Comparison of ENCODE assay signal across 15 cellular contexts in the genomic region with DNA sequence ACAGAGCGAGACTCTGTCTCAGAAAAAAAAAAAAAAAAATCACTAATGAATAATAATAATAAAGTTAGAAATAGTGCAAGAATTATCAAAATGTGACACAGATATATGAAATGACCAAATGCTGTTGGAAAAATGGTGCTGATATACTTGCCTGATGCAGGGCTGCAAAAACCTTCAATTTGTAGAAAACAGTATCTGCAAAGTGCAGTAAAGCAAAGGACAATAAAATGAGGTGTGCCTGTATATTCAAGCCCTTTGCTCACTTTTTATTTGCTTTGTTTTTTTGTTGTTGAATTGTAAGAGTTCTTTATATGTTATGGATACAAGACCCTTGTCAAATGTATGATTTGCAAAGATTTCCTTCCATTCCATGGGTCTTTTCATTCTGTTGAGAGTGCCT. TPM values are rescaled to one million over a fixed set of nuclear protein-coding genes. Genes with fewer than 3 reads are reported as not detected.
DNase-seq lines count a peak whose midpoint lies in the region; ATAC-seq and TF ChIP-seq lines count a peak whose summit lies in the region.
"Had no signal": no experiment of that assay in that cellular context is flagged by ENCODE, and none has a peak within 500 bp of the region (broad histone marks: within the 10 kb centered on the region; RNA-seq: fewer than 3 reads in every experiment).

No MANE protein-coding gene starts in this region.

- ATAC-seq in naive B cell (ENCODE audit: low read depth in 2 of 2), result peak; percentile 64 to 68
- no peak for ATAC-seq in GM18909 (IDR thresholded peaks at IDR 0.05; ENCODE audit: poor library complexity, unreplicated experiment)
- ATAC-seq: K562 had no signal

- no peak for TF ChIP-seq CTCF in SU-DHL-6 (IDR thresholded peaks at IDR 0.05; ENCODE audit: insufficient read depth, low read length, poor library complexity, severe bottlenecking)

- H3K27ac ChIP-seq in BLaER1 (no peak overlapping the region), SU-DHL-6 (ENCODE audit: low read depth, low read length) (peak overlapping the region; percentile 79)

- H2AFZ ChIP-seq in SU-DHL-6 (ENCODE audit: low read depth, low read length, severe bottlenecking), result no peak overlapping the region

- peaks cover 46 to 55% (median 47%) of the 10 kb centered on the region in 3 donors for H3K4me1 Mint-ChIP-seq in IgD-negative memory B cell
- peaks cover 50 to 86% (median 64%) of the 10 kb centered on the region in 3 donors for H3K4me1 Mint-ChIP-seq in naive B cell
- H3K4me1 Mint-ChIP-seq: CD4-positive, alpha-beta memory T cell; H9 had no signal

- H3K9me3 ChIP-seq in BLaER1 (no peaks in the 10 kb centered on the region), SU-DHL-6 (ENCODE audit: insufficient read depth, low read length) (no peaks in the 10 kb centered on the region)
- H3K9me3 ChIP-seq: BE2C had no signal

- H3K9me3 Mint-ChIP-seq in IgD-negative memory B cell (peaks cover 0 to 2% (median 0%) of the 10 kb centered on the region in 3 donors), naive B cell (no peaks in the 10 kb centered on the region)
- H3K9me3 Mint-ChIP-seq: H9 had no signal

- H3K4me1 ChIP-seq in BLaER1, result peaks cover 55% of the 10 kb centered on the region
- H3K4me1 ChIP-seq: BE2C had no signal

- H3K27ac Mint-ChIP-seq in IgD-negative memory B cell (peak overlapping the region; percentile 65 to 92 (median 79)), naive B cell (peak overlapping the region; percentile 79 to 97 (median 84))
- H3K27ac Mint-ChIP-seq: CD14-positive monocyte; CD4-positive, alpha-beta memory T cell; H9 had no signal

- H3K36me3 ChIP-seq in BLaER1, result no peaks in the 10 kb centered on the region
- H3K36me3 ChIP-seq in SU-DHL-6 (ENCODE audit: low read length), result no peaks in the 10 kb centered on the region
- H3K36me3 ChIP-seq: BE2C had no signal

- peaks cover 6% of the 10 kb centered on the region for H3K27me3 Mint-ChIP-seq in IgD-negative memory B cell
- no peaks in the 10 kb centered on the region for H3K27me3 Mint-ChIP-seq in naive B cell

- no peaks in the 10 kb centered on the region for H4K20me1 ChIP-seq in BLaER1
- no peaks in the 10 kb centered on the region for H4K20me1 ChIP-seq in SU-DHL-6 (ENCODE audit: low read depth, low read length)

- peaks cover 11% of the 10 kb centered on the region for H3F3A ChIP-seq in SU-DHL-6 (ENCODE audit: insufficient read depth)

- no peak overlapping the region for H3K4me3 ChIP-seq in BLaER1
- peak overlapping the region; percentile 31 for H3K4me3 ChIP-seq in SU-DHL-6 (ENCODE audit: insufficient read depth, low read length, poor library complexity, severe bottlenecking)
- H3K4me3 ChIP-seq: K562 had no signal

- H3K4me3 Mint-ChIP-seq in IgD-negative memory B cell, result peak overlapping the region; percentile 59 to 90 (median 75)
- H3K4me3 Mint-ChIP-seq in naive B cell, result peak overlapping the region; percentile 58 to 95 (median 88)
- H3K4me3 Mint-ChIP-seq: CD14-positive monocyte; CD4-positive, alpha-beta memory T cell; H9 had no signal

- H3K9ac ChIP-seq in BLaER1, result no peak overlapping the region
- 0 out of 2 replicates have a peak overlapping the region, but pooled peaks have one; percentile 6 for H3K9ac ChIP-seq in SU-DHL-6 (ENCODE audit: low read length)

- DNase-seq in naive B cell (peak; percentile 31), iPS-NIHi7 (ENCODE audit: extremely low spot score) (no peak), GM03348 (ENCODE audit: low spot score) (no peak), NCI-H187 treated with DMSO at 0.1 percent for 48 hours (lab: John Stamatoyannopoulos, UW) (no peak)
- DNase-seq: BE2C; CD4-positive, alpha-beta memory T cell; DND-41; GDM1; H9 had no signal

- no peaks in the 10 kb centered on the region for H3K27me3 ChIP-seq in BLaER1
- no peaks in the 10 kb centered on the region for H3K27me3 ChIP-seq in SU-DHL-6 (ENCODE audit: low read length)
- H3K27me3 ChIP-seq: BE2C had no signal

- no peaks in the 10 kb centered on the region for H3K9me2 ChIP-seq in SU-DHL-6 (replicated peaks; ENCODE audit: insufficient read depth, low read length)

- H3K79me2 ChIP-seq in SU-DHL-6 (ENCODE audit: insufficient read depth, low read length), result no peaks in the 10 kb centered on the region

- H3K36me3 Mint-ChIP-seq in IgD-negative memory B cell (peaks cover 2% of the 10 kb centered on the region), naive B cell (no peaks in the 10 kb centered on the region)
- H3K36me3 Mint-ChIP-seq: CD14-positive monocyte; CD4-positive, alpha-beta memory T cell had no signal

- H3K4me2 ChIP-seq in BLaER1, result peak overlapping the region; percentile 60
- peak overlapping the region; percentile 61 for H3K4me2 ChIP-seq in SU-DHL-6 (ENCODE audit: low read depth, low read length, poor library complexity, severe bottlenecking)

RNA-seq across cellular contexts. Expression of a gene that starts 9.0 kb away (rescaled TPM):
- 95.1 TPM for polyA plus RNA-seq in IgD-negative memory B cell
- polyA plus RNA-seq in naive B cell (ENCODE audit: low read depth in 6 of 6), result 100 to 1,000 TPM; 100 to 157 (median 128) TPM
